ENCODE assay signal across 25 cellular contexts in genomic region chr1:235683653-235684052, GRCh38. TPM values are rescaled to one million over a fixed set of nuclear protein-coding genes. Genes with fewer than 3 reads are reported as not detected.
"Had no signal": no experiment of that assay in that cellular context is flagged by ENCODE, and none has a peak within 500 bp of the region (broad histone marks: within the 10 kb centered on the region; RNA-seq: fewer than 3 reads in every experiment).

No MANE protein-coding gene starts in this region.

- ATAC-seq: activated naive CD4-positive, alpha-beta T cell treated with anti-CD3 and anti-CD28 coated beads, Interleukin-2, amount 50 U/mL, for 72 hours; activated T-cell treated with anti-CD3 and anti-CD28 coated beads, Interleukin-2, amount 50 U/mL, for 72 hours; esophagus mucosa; left lung; lower lobe of right lung; natural killer cell; stimulated activated naive CD8-positive, alpha-beta T cell treated with anti-CD3 and anti-CD28 coated beads, Interleukin-15, Interleukin-2, amounts not matched to agents 100 U/mL and 50 U/mL, for 24 hours had no signal

- H3K27ac Mint-ChIP-seq: activated naive CD4-positive, alpha-beta T cell treated with anti-CD3 and anti-CD28 coated beads, Interleukin-2, amount 50 U/mL, for 72 hours; natural killer cell; neural progenitor cell had no signal

- H3K9ac ChIP-seq: neural progenitor cell, parathyroid adenoma had no signal

- H3K4me3 Mint-ChIP-seq: activated T-cell treated with anti-CD3 and anti-CD28 coated beads, Interleukin-2, amount 50 U/mL, for 72 hours; natural killer cell; neural progenitor cell had no signal

- H3K4me1 Mint-ChIP-seq: natural killer cell had no signal

- DNase-seq: activated CD4-positive, alpha-beta T cell treated with anti-CD3 and anti-CD28 coated beads for 4 hours; activated CD4-positive, alpha-beta T cell treated with anti-CD3 and anti-CD28 coated beads, Interleukin-2, amount 50 U/mL, for 4 hours; activated naive CD4-positive, alpha-beta T cell; activated T-cell treated with anti-CD3 and anti-CD28 coated beads for 4 hours; activated T-cell treated with anti-CD3 and anti-CD28 coated beads, Interleukin-2, amount 50 U/mL, for 72 hours; aorta; caudate nucleus; left lung; lower lobe of right lung; mesenchymal stem cell; natural killer cell; occipital lobe; spleen; stimulated activated naive CD8-positive, alpha-beta T cell treated with anti-CD3 and anti-CD28 coated beads, Interleukin-15, Interleukin-2, amounts not matched to agents 100 U/mL and 50 U/mL, for 24 hours; testis; transverse colon had no signal

- H3K9me3 ChIP-seq: left lung, lower lobe of right lung, right atrium auricular region, spleen, testis, transverse colon had no signal

- H2AFZ ChIP-seq: neural progenitor cell, parathyroid adenoma had no signal

- FAIRE-seq: frontal cortex, islet of Langerhans had no signal

- H3K79me2 ChIP-seq: parathyroid adenoma had no signal

- H3K4me1 ChIP-seq: left lung, lower lobe of right lung, parathyroid adenoma, right atrium auricular region, spleen, testis, transverse colon had no signal

- H3K27me3 ChIP-seq: left lung, neural progenitor cell, right atrium auricular region, spleen, testis, transverse colon had no signal

- H3K4me2 ChIP-seq: neural progenitor cell had no signal

- H3K36me3 Mint-ChIP-seq: neural progenitor cell had no signal

- H3K9me3 Mint-ChIP-seq: activated T-cell treated with anti-CD3 and anti-CD28 coated beads, Interleukin-2, amount 50 U/mL, for 72 hours; natural killer cell; neural progenitor cell had no signal

- H3K36me3 ChIP-seq: neural progenitor cell had no signal

- H3K27ac ChIP-seq: left lung, lower lobe of right lung, neural progenitor cell, parathyroid adenoma, right atrium auricular region, spleen, testis, transverse colon, VCaP had no signal

- H3K4me3 ChIP-seq: left lung, lower lobe of right lung, neural progenitor cell, right atrium auricular region, spleen, testis, transverse colon had no signal

RNA-seq across cellular contexts. Expression of gene GNG4, which starts 34.1 kb away (rescaled TPM):
- total RNA-seq: left lung, lower lobe of right lung, pulmonary artery endothelial cell, right atrium auricular region had no signal
